ENCODE assay signal across 1 cellular context in genomic region chr12:19440019-19440858, GRCh38.
TF ChIP-seq lines count a peak whose summit lies in the region.

No MANE protein-coding gene starts in this region.

TF ChIP-seq in HepG2, 621 proteins besides CTCF, POLR2A, EP300 and RAD21 (continued from another document):
- TF ChIP-seq, protein P1, sequence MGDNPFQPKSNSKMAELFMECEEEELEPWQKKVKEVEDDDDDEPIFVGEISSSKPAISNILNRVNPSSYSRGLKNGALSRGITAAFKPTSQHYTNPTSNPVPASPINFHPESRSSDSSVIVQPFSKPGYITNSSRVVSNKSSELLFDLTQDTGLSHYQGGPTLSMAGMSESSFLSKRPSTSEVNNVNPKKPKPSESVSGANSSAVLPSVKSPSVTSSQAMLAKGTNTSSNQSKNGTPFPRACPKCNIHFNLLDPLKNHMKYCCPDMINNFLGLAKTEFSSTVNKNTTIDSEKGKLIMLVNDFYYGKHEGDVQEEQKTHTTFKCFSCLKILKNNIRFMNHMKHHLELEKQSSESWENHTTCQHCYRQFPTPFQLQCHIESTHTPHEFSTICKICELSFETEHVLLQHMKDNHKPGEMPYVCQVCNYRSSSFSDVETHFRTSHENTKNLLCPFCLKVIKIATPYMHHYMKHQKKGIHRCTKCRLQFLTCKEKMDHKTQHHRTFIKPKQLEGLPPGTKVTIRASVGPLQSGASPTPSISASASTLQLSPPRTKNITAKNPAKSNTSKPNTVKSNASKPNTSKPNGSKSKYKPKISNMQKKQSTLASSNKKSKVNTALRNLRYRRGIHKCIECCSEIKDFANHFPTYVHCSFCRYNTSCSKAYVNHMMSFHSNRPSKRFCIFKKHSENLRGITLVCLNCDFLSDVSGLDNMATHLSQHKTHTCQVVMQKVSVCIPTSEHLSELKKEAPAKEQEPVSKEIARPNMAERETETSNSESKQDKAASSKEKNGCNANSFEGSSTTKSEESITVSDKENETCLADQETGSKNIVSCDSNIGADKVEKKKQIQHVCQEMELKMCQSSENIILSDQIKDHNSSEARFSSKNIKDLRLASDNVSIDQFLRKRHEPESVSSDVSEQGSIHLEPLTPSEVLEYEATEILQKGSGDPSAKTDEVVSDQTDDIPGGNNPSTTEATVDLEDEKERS (CRISPR knock-in tag; IDR thresholded peaks at IDR 0.05): no peak
- TF ChIP-seq ZNF770 (CRISPR knock-in tag; IDR thresholded peaks at IDR 0.05) (no peak), ZNF878 (CRISPR knock-in tag; IDR thresholded peaks at IDR 0.05) (no peak), ZNF841 (CRISPR knock-in tag; IDR thresholded peaks at IDR 0.05; ENCODE audit: borderline replicate concordance) (no peak), MEIS2 (CRISPR knock-in tag; IDR thresholded peaks at IDR 0.05) (0 out of 2 replicates have a peak, but pooled peaks have one; percentile 8), SRY (CRISPR knock-in tag; IDR thresholded peaks at IDR 0.05) (no peak)
- TF ChIP-seq, protein P2, sequence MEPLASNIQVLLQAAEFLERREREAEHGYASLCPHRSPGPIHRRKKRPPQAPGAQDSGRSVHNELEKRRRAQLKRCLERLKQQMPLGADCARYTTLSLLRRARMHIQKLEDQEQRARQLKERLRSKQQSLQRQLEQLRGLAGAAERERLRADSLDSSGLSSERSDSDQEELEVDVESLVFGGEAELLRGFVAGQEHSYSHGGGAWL (CRISPR knock-in tag; IDR thresholded peaks at IDR 0.05): 0 out of 2 replicates have a peak, but pooled peaks have one; percentile 15
- TF ChIP-seq, protein P3, sequence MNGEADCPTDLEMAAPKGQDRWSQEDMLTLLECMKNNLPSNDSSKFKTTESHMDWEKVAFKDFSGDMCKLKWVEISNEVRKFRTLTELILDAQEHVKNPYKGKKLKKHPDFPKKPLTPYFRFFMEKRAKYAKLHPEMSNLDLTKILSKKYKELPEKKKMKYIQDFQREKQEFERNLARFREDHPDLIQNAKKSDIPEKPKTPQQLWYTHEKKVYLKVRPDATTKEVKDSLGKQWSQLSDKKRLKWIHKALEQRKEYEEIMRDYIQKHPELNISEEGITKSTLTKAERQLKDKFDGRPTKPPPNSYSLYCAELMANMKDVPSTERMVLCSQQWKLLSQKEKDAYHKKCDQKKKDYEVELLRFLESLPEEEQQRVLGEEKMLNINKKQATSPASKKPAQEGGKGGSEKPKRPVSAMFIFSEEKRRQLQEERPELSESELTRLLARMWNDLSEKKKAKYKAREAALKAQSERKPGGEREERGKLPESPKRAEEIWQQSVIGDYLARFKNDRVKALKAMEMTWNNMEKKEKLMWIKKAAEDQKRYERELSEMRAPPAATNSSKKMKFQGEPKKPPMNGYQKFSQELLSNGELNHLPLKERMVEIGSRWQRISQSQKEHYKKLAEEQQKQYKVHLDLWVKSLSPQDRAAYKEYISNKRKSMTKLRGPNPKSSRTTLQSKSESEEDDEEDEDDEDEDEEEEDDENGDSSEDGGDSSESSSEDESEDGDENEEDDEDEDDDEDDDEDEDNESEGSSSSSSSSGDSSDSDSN (CRISPR knock-in tag; IDR thresholded peaks at IDR 0.05): peak; percentile 63
